12 cellular contexts compared by ENCODE assay signal in genomic region chr2:54613794-54614257, GRCh38.
DNase-seq lines count a peak whose midpoint lies in the region; ATAC-seq, FAIRE-seq and TF ChIP-seq lines count a peak whose summit lies in the region.
"Had no signal": no experiment of that assay in that cellular context is flagged by ENCODE, and none has a peak within 500 bp of the region (broad histone marks: within the 10 kb centered on the region; RNA-seq: fewer than 3 reads in every experiment).

No MANE protein-coding gene starts in this region.

- POLR2A ChIA-PET in HepG2 (lab: Yijun Ruan, JAX): no interaction called here

- CTCF ChIA-PET in HepG2 (lab: Yijun Ruan, JAX; ENCODE audit: low intra/inter-chr PET ratio, low total read pairs): no interaction called here
- CTCF ChIA-PET in activated CD8-positive, alpha-beta memory T cell treated with anti-CD3 and anti-CD28 coated beads, Interleukin-2, amount 10 ng/mL, durations not matched to agents 7 days and 5 days (lab: Charles Lee): interaction anchor here (0.8 to 1.7 kb wide), 3 partner anchors 52 to 507 kb away, joined by 3 to 6 read pairs (median 3); no protein-coding TSS in a partner anchor

- no peaks in the 10 kb centered on the region for H3K27me3 Mint-ChIP-seq in activated CD8-positive, alpha-beta memory T cell treated with anti-CD3 and anti-CD28 coated beads, Interleukin-2, amount 10 ng/mL, durations not matched to agents 7 days and 5 days

- peaks cover 45% of the 10 kb centered on the region for H4K20me1 ChIP-seq in HepG2 (ENCODE audit: insufficient read depth, low read length)

- peaks cover 43% of the 10 kb centered on the region for H3K4me1 ChIP-seq in ACC112 (ENCODE audit: control insufficient read depth, insufficient read depth, low read length, unreplicated experiment)
- peaks cover 93% of the 10 kb centered on the region for H3K4me1 ChIP-seq in HepG2 (ENCODE audit: insufficient read depth, low read length)

- peaks cover 57% of the 10 kb centered on the region for H3K79me2 ChIP-seq in ACC112 (ENCODE audit: control insufficient read depth, insufficient read depth, low read length, unreplicated experiment)
- peaks cover 76% of the 10 kb centered on the region for H3K79me2 ChIP-seq in HepG2 (ENCODE audit: insufficient read depth, low read length)

- BruUV-seq in HepG2 (replicated peaks; lab: Mats Ljungman, UMichigan): no TSS peak

- TF ChIP-seq CTCF in astrocyte of the cerebellum (IDR thresholded peaks at IDR 0.05; ENCODE audit: low read depth, low read length, missing control alignments) (no peak), HepG2 (CRISPR knock-in tag; IDR thresholded peaks at IDR 0.05) (no peak)

- no peak overlapping the region for H3K4me3 Mint-ChIP-seq in activated CD8-positive, alpha-beta memory T cell treated with anti-CD3 and anti-CD28 coated beads, Interleukin-2, amount 10 ng/mL, durations not matched to agents 7 days and 5 days

- H3K27ac ChIP-seq in ACC112 (ENCODE audit: low read depth, low read length) (peak overlapping the region; percentile 89), HepG2 (ENCODE audit: extremely low read length, insufficient read depth, low read length) (no peak overlapping the region)

- no peak overlapping the region for H3K9ac ChIP-seq in HepG2 (ENCODE audit: insufficient read depth, low read depth, low read length)

- no peak for FAIRE-seq in HepG2 (lab: Jason Lieb, UNC)
- FAIRE-seq: H1 had no signal

- no peak for TF ChIP-seq POLR2A in HepG2 (IDR thresholded peaks at IDR 0.05; ENCODE audit: insufficient read depth in 1 of 2, low read depth in 2 of 2, low read length in 2 of 2)

- WGBS in HepG2 (ENCODE audit: low lambda C conversion rate): 96% methylated on average over 6 of the region's 6 CpGs

- in situ Hi-C loops in astrocyte of the cerebellum (cut with HindIII; ENCODE audit: low sequenced_read_pairs) (no loop called here), HepG2 (cut with HindIII; ENCODE audit: extremely low pct_ligation_motif_present, low pct_unique_long_range_greater_than_20kb) (no loop called here)

- ATAC-seq in HG02642 (IDR thresholded peaks at IDR 0.05; ENCODE audit: poor library complexity, unreplicated experiment) (peak; percentile 42), HepG2 (no peak), GM21381 (IDR thresholded peaks at IDR 0.05; ENCODE audit: unreplicated experiment) (no peak)
- no peak for ATAC-seq in activated CD8-positive, alpha-beta memory T cell treated with anti-CD3 and anti-CD28 coated beads, Interleukin-2, amount 10 ng/mL, durations not matched to agents 7 days and 5 days

- H3K4me3 ChIP-seq in ACC112 (ENCODE audit: low read depth, low read length) (peak overlapping the region; percentile 19; the same call in 1 of the 2 replicates), astrocyte of the cerebellum (ENCODE audit: low read depth, low read length) (no peak overlapping the region), HepG2 (replicated peaks in 1 of 3; ENCODE audit: insufficient read depth in 1 of 3, low read depth in 2 of 3, low read length in 3 of 3) (no peak overlapping the region)

- H3K4me2 ChIP-seq in HepG2 (ENCODE audit: low read depth, low read length): no peak overlapping the region

- no peaks in the 10 kb centered on the region for H3K27me3 ChIP-seq in ACC112 (ENCODE audit: insufficient read depth, low read length)
- no peaks in the 10 kb centered on the region for H3K27me3 ChIP-seq in HepG2 (ENCODE audit: control insufficient read depth in 1 of 2, insufficient read depth in 2 of 2, low read length in 2 of 2)

- peaks cover 31% of the 10 kb centered on the region for H3K36me3 Mint-ChIP-seq in activated CD8-positive, alpha-beta memory T cell treated with anti-CD3 and anti-CD28 coated beads, Interleukin-2, amount 10 ng/mL, durations not matched to agents 7 days and 5 days

- intact Hi-C loops in HepG2 (cut with micrococcal nuclease; ENCODE audit: unreplicated experiment): no loop called here

- H3K27ac Mint-ChIP-seq in activated CD8-positive, alpha-beta memory T cell treated with anti-CD3 and anti-CD28 coated beads, Interleukin-2, amount 10 ng/mL, durations not matched to agents 7 days and 5 days: no peak overlapping the region

- no peak overlapping the region for H2AFZ ChIP-seq in ACC112 (ENCODE audit: low read length, unreplicated experiment)
- no peak overlapping the region for H2AFZ ChIP-seq in HepG2 (ENCODE audit: low read length)

- peaks cover 23% of the 10 kb centered on the region for H3K36me3 ChIP-seq in ACC112 (ENCODE audit: insufficient read depth, low read length)
- peaks cover 41 to 73% of the 10 kb centered on the region in 2 experiments for H3K36me3 ChIP-seq in HepG2 (replicated peaks in 1 of 2; ENCODE audit: control insufficient read depth in 1 of 2, insufficient read depth in 2 of 2, low read length in 2 of 2)

- peak; percentile 39 for DNase-seq in astrocyte of the cerebellum (ENCODE audit: low read depth)
- DNase-seq in HepG2 (ENCODE audit: low spot score): no peak
- DNase-seq in activated CD8-positive, alpha-beta memory T cell treated with anti-CD3 and anti-CD28 coated beads, Interleukin-2, amount 10 ng/mL, durations not matched to agents 7 days and 5 days: no peak
- DNase-seq in NCI-H2029 (lab: John Stamatoyannopoulos, UW): no peak
- DNase-seq in SKM-1 (lab: John Stamatoyannopoulos, UW; ENCODE audit: unreplicated experiment): no peak
- DNase-seq: DND-41; NCI-H2029 treated with DMSO at 0.1 percent for 48 hours; stimulated activated CD4-positive, alpha-beta T cell treated with anti-CD3 and anti-CD28 coated beads, Interleukin-12 subunit alpha, Interleukin-12 subunit beta, amount 100 ng/mL, for 4 hours had no signal

- no peak for TF ChIP-seq RAD21 in HepG2 (CRISPR knock-in tag; IDR thresholded peaks at IDR 0.05)

- H3K4me1 Mint-ChIP-seq in activated CD8-positive, alpha-beta memory T cell treated with anti-CD3 and anti-CD28 coated beads, Interleukin-2, amount 10 ng/mL, durations not matched to agents 7 days and 5 days: peaks cover 17% of the 10 kb centered on the region

- H3K9me3 ChIP-seq in HepG2 (ENCODE audit: low read length): no peaks in the 10 kb centered on the region

- TF ChIP-seq EP300 in HepG2 (IDR thresholded peaks at IDR 0.05; ENCODE audit: low read depth in 2 of 2, low read length in 2 of 2): no peak
- TF ChIP-seq EP300 in HepG2 (CRISPR knock-in tag; IDR thresholded peaks at IDR 0.05; ENCODE audit: borderline replicate concordance): no peak

- no peaks in the 10 kb centered on the region for H3K9me3 Mint-ChIP-seq in activated CD8-positive, alpha-beta memory T cell treated with anti-CD3 and anti-CD28 coated beads, Interleukin-2, amount 10 ng/mL, durations not matched to agents 7 days and 5 days (ENCODE audit: low read depth)

TF ChIP-seq in HepG2, 621 proteins besides CTCF, POLR2A, EP300 and RAD21 (continues in another document):
- TF ChIP-seq ZBTB33 (CRISPR knock-in tag; IDR thresholded peaks at IDR 0.05): peak; percentile 91
- TF ChIP-seq RBM22 (optimal IDR thresholded peaks at IDR 0.05; ENCODE audit: low read length): peak; percentile 61
- TF ChIP-seq ZNF235 (CRISPR knock-in tag; IDR thresholded peaks at IDR 0.05; ENCODE audit: borderline replicate concordance): no peak
- no peak for TF ChIP-seq FOXK1 (CRISPR knock-in tag; IDR thresholded peaks at IDR 0.05; ENCODE audit: borderline replicate concordance, low read depth)
- peak; percentile 71 for TF ChIP-seq NFE2L2 (IDR thresholded peaks at IDR 0.05; ENCODE audit: low read length)
- TF ChIP-seq MAFF (IDR thresholded peaks at IDR 0.05; ENCODE audit: low read depth, low read length): peak; percentile 72
- 0 out of 2 replicates have a peak, but pooled peaks have one; percentile 25 for TF ChIP-seq POGZ (CRISPR knock-in tag; IDR thresholded peaks at IDR 0.05)
- TF ChIP-seq ARID5B (CRISPR knock-in tag; IDR thresholded peaks at IDR 0.05): 0 out of 2 replicates have a peak, but pooled peaks have one; percentile 11
- TF ChIP-seq SAP130 (CRISPR knock-in tag; IDR thresholded peaks at IDR 0.05; ENCODE audit: low read depth): peak; percentile 18; the same call in 1 of the 2 replicates
